In the genomic region with DNA sequence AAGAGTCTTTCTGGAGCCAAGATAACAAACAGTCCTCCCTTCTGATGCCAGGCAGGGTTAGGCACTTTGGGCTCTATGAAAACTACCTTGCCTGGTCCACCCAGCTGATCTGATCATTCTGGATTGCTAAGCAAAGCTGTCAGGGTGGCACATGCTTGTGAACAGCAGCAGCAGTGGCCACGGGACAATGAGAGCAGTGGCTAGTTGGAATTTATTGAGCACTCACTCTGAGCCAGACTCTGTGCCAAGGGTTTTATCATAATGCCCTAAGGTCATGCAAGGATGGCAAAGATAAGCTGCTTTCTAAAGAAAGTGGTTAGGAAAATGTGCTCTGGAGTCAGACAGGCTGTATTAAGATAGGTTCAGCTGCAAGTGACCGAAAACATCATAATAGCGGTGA, we compare ENCODE assay signal across 1 cellular context.
TF ChIP-seq lines count a peak whose summit lies in the region.

No MANE protein-coding gene starts in this region.

TF ChIP-seq in H1, 55 proteins besides CTCF, POLR2A, EP300 and RAD21:
- no peak for TF ChIP-seq CHD2 (IDR thresholded peaks at IDR 0.05; ENCODE audit: low read length)
- no peak for TF ChIP-seq SRF (IDR thresholded peaks at IDR 0.05; ENCODE audit: low read depth, low read length)
- no peak for TF ChIP-seq EZH2 (IDR thresholded peaks at IDR 0.05; ENCODE audit: low read depth, low read length, severe bottlenecking)
- TF ChIP-seq EGR1 (IDR thresholded peaks at IDR 0.05; ENCODE audit: borderline replicate concordance, low read depth, low read length) = no peak
- TF ChIP-seq SP2 (IDR thresholded peaks at IDR 0.05; ENCODE audit: low read length) = no peak
- TF ChIP-seq RBBP5 (IDR thresholded peaks at IDR 0.05; ENCODE audit: borderline replicate concordance, low read depth, low read length) = no peak
- TF ChIP-seq NANOG (IDR thresholded peaks at IDR 0.05; ENCODE audit: insufficient read depth, low read depth, low read length, poor library complexity, severe bottlenecking) = no peak
- TF ChIP-seq SAP30 (IDR thresholded peaks at IDR 0.05; ENCODE audit: insufficient read depth, insufficient replicate concordance, low read length) = no peak
- no peak for TF ChIP-seq POLR2AphosphoS5 (IDR thresholded peaks at IDR 0.05; ENCODE audit: low read depth, low read length)
